20 cellular contexts compared by ENCODE assay signal in genomic region chr5:62112689-62113220, GRCh38.
DNase-seq lines count a peak whose midpoint lies in the region; ATAC-seq, FAIRE-seq and TF ChIP-seq lines count a peak whose summit lies in the region.
"Had no signal": no experiment of that assay in that cellular context is flagged by ENCODE, and none has a peak within 500 bp of the region (broad histone marks: within the 10 kb centered on the region; RNA-seq: fewer than 3 reads in every experiment).

No MANE protein-coding gene starts in this region.

- intact Hi-C loops in HepG2 (cut with micrococcal nuclease; ENCODE audit: unreplicated experiment) (no loop called here), right lobe of liver (cut with DNase I) (no loop called here), MCF 10A (cut with micrococcal nuclease) (no loop called here)

- no peak for TF ChIP-seq POLR2A in HepG2 (IDR thresholded peaks at IDR 0.05; ENCODE audit: insufficient read depth in 1 of 2, low read depth in 2 of 2, low read length in 2 of 2)
- TF ChIP-seq POLR2A in right lobe of liver (IDR thresholded peaks at IDR 0.05), result no peak
- no peak for TF ChIP-seq POLR2A in suprapubic skin (IDR thresholded peaks at IDR 0.05)

- no peak for ATAC-seq in HepG2
- no peak for ATAC-seq in right lobe of liver
- no peak for ATAC-seq in HG02981 (IDR thresholded peaks at IDR 0.05; ENCODE audit: unreplicated experiment)
- ATAC-seq: GM12878 had no signal

- BruUV-seq in HepG2 (replicated peaks; lab: Mats Ljungman, UMichigan) (no TSS peak), MCF 10A (replicated peaks; lab: Mats Ljungman, UMichigan) (no TSS peak)

- POLR2A ChIA-PET in HepG2 (lab: Yijun Ruan, JAX) (no interaction called here), MCF 10A (lab: Yijun Ruan, JAX) (no interaction called here)

- H3K36me3 Mint-ChIP-seq in MCF 10A (ENCODE audit: insufficient read depth, unreplicated experiment), result no peaks in the 10 kb centered on the region
- H3K36me3 Mint-ChIP-seq: CD14-positive monocyte had no signal

- no peaks in the 10 kb centered on the region for H3K27me3 Mint-ChIP-seq in MCF 10A (ENCODE audit: insufficient read depth, unreplicated experiment)

- H2AFZ ChIP-seq in HepG2 (ENCODE audit: low read length), result no peak overlapping the region

- FAIRE-seq in HepG2 (lab: Jason Lieb, UNC), result no peak
- FAIRE-seq: GM12878 had no signal

- H3K4me2 ChIP-seq in HepG2 (ENCODE audit: low read depth, low read length), result no peak overlapping the region

- H3K9me3 Mint-ChIP-seq in MCF 10A (ENCODE audit: unreplicated experiment), result no peaks in the 10 kb centered on the region
- H3K9me3 Mint-ChIP-seq: H9 had no signal

- H3K36me3 ChIP-seq in HepG2 (replicated peaks in 1 of 2; ENCODE audit: control insufficient read depth in 1 of 2, insufficient read depth in 2 of 2, low read length in 2 of 2), result no peaks in the 10 kb centered on the region
- H3K36me3 ChIP-seq in right lobe of liver, result no peaks in the 10 kb centered on the region
- H3K36me3 ChIP-seq in suprapubic skin, result no peaks in the 10 kb centered on the region
- H3K36me3 ChIP-seq: Peyer's patch had no signal

- H3K4me1 Mint-ChIP-seq in MCF 10A (ENCODE audit: insufficient read depth, unreplicated experiment), result no peaks in the 10 kb centered on the region
- H3K4me1 Mint-ChIP-seq: CD14-positive monocyte, H9 had no signal

- no peaks in the 10 kb centered on the region for H3K27me3 ChIP-seq in HepG2 (ENCODE audit: control insufficient read depth in 1 of 2, insufficient read depth in 2 of 2, low read length in 2 of 2)
- no peaks in the 10 kb centered on the region for H3K27me3 ChIP-seq in right lobe of liver
- no peaks in the 10 kb centered on the region for H3K27me3 ChIP-seq in suprapubic skin
- H3K27me3 ChIP-seq: Peyer's patch had no signal

- no peak overlapping the region for H3K4me3 ChIP-seq in HepG2 (replicated peaks in 1 of 3; ENCODE audit: insufficient read depth in 1 of 3, low read depth in 2 of 3, low read length in 3 of 3)
- no peak overlapping the region for H3K4me3 ChIP-seq in right lobe of liver
- H3K4me3 ChIP-seq in suprapubic skin, result no peak overlapping the region
- H3K4me3 ChIP-seq: GM12878, Peyer's patch had no signal

- 0% methylated on average over 2 of the region's 2 CpGs for WGBS in HepG2 (ENCODE audit: low lambda C conversion rate)
- WGBS in right lobe of liver (ENCODE audit: insufficient coverage, low coverage, low lambda C conversion rate, missing lambda C conversion rate), result 56% methylated on average over 2 of the region's 2 CpGs
- 66% methylated on average over 2 of the region's 2 CpGs for WGBS in suprapubic skin

- CTCF ChIA-PET in HepG2 (lab: Yijun Ruan, JAX; ENCODE audit: low intra/inter-chr PET ratio, low total read pairs), result no interaction called here
- CTCF ChIA-PET in MCF 10A (lab: Yijun Ruan, JAX), result interaction anchor here (0.6 kb wide), 1 partner anchor 62 kb away, joined by 4 read pairs; no protein-coding TSS in a partner anchor

- TF ChIP-seq EP300 in HepG2 (IDR thresholded peaks at IDR 0.05; ENCODE audit: low read depth in 2 of 2, low read length in 2 of 2), result no peak
- no peak for TF ChIP-seq EP300 in HepG2 (CRISPR knock-in tag; IDR thresholded peaks at IDR 0.05; ENCODE audit: borderline replicate concordance)
- no peak for TF ChIP-seq EP300 in suprapubic skin (IDR thresholded peaks at IDR 0.05)

- H3K9ac ChIP-seq in HepG2 (ENCODE audit: insufficient read depth, low read depth, low read length), result no peak overlapping the region

- no peak for TF ChIP-seq RAD21 in HepG2 (CRISPR knock-in tag; IDR thresholded peaks at IDR 0.05)

- no peak for TF ChIP-seq CTCF in HepG2 (CRISPR knock-in tag; IDR thresholded peaks at IDR 0.05)
- no peak for TF ChIP-seq CTCF in right lobe of liver (IDR thresholded peaks at IDR 0.05)
- TF ChIP-seq CTCF in MCF 10A (IDR thresholded peaks at IDR 0.05; ENCODE audit: unreplicated experiment), result no peak
- TF ChIP-seq CTCF in suprapubic skin (IDR thresholded peaks at IDR 0.05), result no peak

- no peaks in the 10 kb centered on the region for H3K9me3 ChIP-seq in HepG2 (ENCODE audit: low read length)
- no peaks in the 10 kb centered on the region for H3K9me3 ChIP-seq in right lobe of liver
- no peaks in the 10 kb centered on the region for H3K9me3 ChIP-seq in suprapubic skin
- H3K9me3 ChIP-seq: Peyer's patch had no signal

- H3K27ac ChIP-seq in HepG2 (ENCODE audit: extremely low read length, insufficient read depth, low read length) (no peak overlapping the region), right lobe of liver (no peak overlapping the region), suprapubic skin (no peak overlapping the region)
- H3K27ac ChIP-seq: HL-60, Peyer's patch had no signal

- H3K27ac Mint-ChIP-seq in MCF 10A (ENCODE audit: low read depth, unreplicated experiment), result no peak overlapping the region
- H3K27ac Mint-ChIP-seq: CD14-positive monocyte, H9 had no signal

- no peak overlapping the region for H3K4me3 Mint-ChIP-seq in MCF 10A (ENCODE audit: unreplicated experiment)
- H3K4me3 Mint-ChIP-seq: CD14-positive monocyte, H9 had no signal

- in situ Hi-C loops in HepG2 (cut with HindIII; ENCODE audit: extremely low pct_ligation_motif_present, low pct_unique_long_range_greater_than_20kb), result no loop called here

- H3K79me2 ChIP-seq in HepG2 (ENCODE audit: insufficient read depth, low read length), result no peaks in the 10 kb centered on the region

- no peak for DNase-seq in HepG2 (ENCODE audit: low spot score)
- no peak for DNase-seq in right lobe of liver
- DNase-seq in astrocyte of the hippocampus (ENCODE audit: low read depth, low spot score), result peak; percentile 22
- peak; percentile 22 for DNase-seq in kidney tubule cell (ENCODE audit: low spot score)
- DNase-seq in MCF 10A (ENCODE audit: unreplicated experiment), result no peak
- no peak for DNase-seq in NCI-H446 treated with DMSO at 0.1 percent for 48 hours (lab: John Stamatoyannopoulos, UW)
- DNase-seq in suprapubic skin (ENCODE audit: low spot score in 2 of 2), result no peak
- DNase-seq: 8988T, COR-L47, DMS153, H9, KBM-7, NCI-H1048, NCI-H446, Peyer's patch, SHP77 had no signal

- H4K20me1 ChIP-seq in HepG2 (ENCODE audit: insufficient read depth, low read length), result no peaks in the 10 kb centered on the region

- H3K4me1 ChIP-seq in HepG2 (ENCODE audit: insufficient read depth, low read length) (no peaks in the 10 kb centered on the region), right lobe of liver (no peaks in the 10 kb centered on the region), suprapubic skin (no peaks in the 10 kb centered on the region)
- H3K4me1 ChIP-seq: Peyer's patch had no signal

TF ChIP-seq in HepG2, 621 proteins besides CTCF, POLR2A, EP300 and RAD21:
- TF ChIP-seq ATF7 (IDR thresholded peaks at IDR 0.05), result peak; percentile 88
- no peak for TF ChIP-seq ATF7 (CRISPR knock-in tag; IDR thresholded peaks at IDR 0.05)
- TF ChIP-seq EEA1 (CRISPR knock-in tag; IDR thresholded peaks at IDR 0.05; ENCODE audit: borderline replicate concordance), result no peak

Comparison
In these comparisons a context has a peak if more than half of its experiments do, and no peak if none do; other contexts are left out.
1. DNase-seq: peak in astrocyte of the hippocampus (single experiment) and kidney tubule cell (single experiment); none in HepG2 (single experiment), right lobe of liver (0 of 3), MCF 10A (single experiment), NCI-H446 treated with DMSO at 0.1 percent for 48 hours (single experiment) and suprapubic skin (0 of 2).